ENCODE assay signal across 31 cellular contexts in genomic region chr1:48194801-48195200, GRCh38. TPM values are rescaled to one million over a fixed set of nuclear protein-coding genes. Genes with fewer than 3 reads are reported as not detected.
"Had no signal": no experiment of that assay in that cellular context is flagged by ENCODE, and none has a peak within 500 bp of the region (broad histone marks: within the 10 kb centered on the region; RNA-seq: fewer than 3 reads in every experiment).

No MANE protein-coding gene starts in this region.

- H3K4me3 Mint-ChIP-seq: activated CD4-positive, alpha-beta T cell treated with anti-CD3 and anti-CD28 coated beads, Interleukin-2, amount 10 ng/mL, durations not matched to agents 24 days and 14 days; activated CD8-positive, alpha-beta T cell treated with anti-CD3 and anti-CD28 coated beads for 36 hours; activated naive CD4-positive, alpha-beta T cell treated with anti-CD3 and anti-CD28 coated beads, Interleukin-2, amount 50 U/mL, for 24 hours; activated naive CD8-positive, alpha-beta T cell treated with anti-CD3 and anti-CD28 coated beads, Interleukin-2, amount 10 ng/mL, durations not matched to agents 7 days and 5 days; activated T-cell treated with anti-CD3 and anti-CD28 coated beads, Interleukin-2, amount 50 U/mL, for 72 hours; T-helper 1 cell treated with Interleukin-12 subunit alpha and Interleukin-12 subunit beta and Interleukin-4 antibody, amounts not matched to agents 30 μg/mL and 1 μg/mL, for 36 hours; T-helper 2 cell treated with Interferon-gamma antibody and Interleukin-4, amounts not matched to agents 5 μg/mL and 100 μg/mL, for 36 hours had no signal

- H3K4me2 ChIP-seq: SK-N-SH had no signal

- H3K9ac ChIP-seq: SK-N-SH had no signal

- DNase-seq: activated CD4-positive, alpha-beta T cell treated with anti-CD3 and anti-CD28 coated beads, Interleukin-2, amount 10 ng/mL, durations not matched to agents 24 days and 14 days; activated CD4-positive, alpha-beta T cell treated with anti-CD3 and anti-CD28 coated beads, Interleukin-2, amount 50 U/mL, for 4 hours; activated CD8-positive, alpha-beta T cell treated with anti-CD3 and anti-CD28 coated beads for 36 hours; activated gamma-delta T cell; activated naive CD4-positive, alpha-beta T cell treated with Interleukin-2 at 50 U/mL for 16 hours; activated naive CD8-positive, alpha-beta T cell treated with anti-CD3 and anti-CD28 coated beads, Interleukin-2, amount 10 ng/mL, durations not matched to agents 7 days and 5 days; activated T-cell treated with anti-CD3 and anti-CD28 coated beads, Interleukin-2, amount 50 U/mL, for 1 hour; activated T-cell treated with anti-CD3 and anti-CD28 coated beads, Interleukin-2, amount 50 U/mL, for 72 hours; amygdala; central memory CD4-positive, alpha-beta T cell; KG1; NCI-H1092 treated with DMSO at 0.1 percent for 48 hours; NCI-H146; NCI-H187; NCI-H2029 treated with DMSO at 0.1 percent for 48 hours; NCI-H2107; NCI-H2171; NCI-H510A; NCI-H526; NCI-H774; SK-N-SH had no signal

- H3K4me1 ChIP-seq: ascending aorta had no signal

- H3K4me1 Mint-ChIP-seq: activated CD4-positive, alpha-beta T cell treated with anti-CD3 and anti-CD28 coated beads, Interleukin-2, amount 10 ng/mL, durations not matched to agents 24 days and 14 days; activated naive CD4-positive, alpha-beta T cell treated with anti-CD3 and anti-CD28 coated beads, Interleukin-2, amount 50 U/mL, for 24 hours; activated naive CD8-positive, alpha-beta T cell treated with anti-CD3 and anti-CD28 coated beads, Interleukin-2, amount 10 ng/mL, durations not matched to agents 7 days and 5 days had no signal

- H3K27ac Mint-ChIP-seq: activated CD4-positive, alpha-beta T cell treated with anti-CD3 and anti-CD28 coated beads, Interleukin-2, amount 10 ng/mL, durations not matched to agents 24 days and 14 days; activated CD8-positive, alpha-beta T cell treated with anti-CD3 and anti-CD28 coated beads for 36 hours; activated naive CD4-positive, alpha-beta T cell treated with anti-CD3 and anti-CD28 coated beads, Interleukin-2, amount 50 U/mL, for 24 hours; activated naive CD8-positive, alpha-beta T cell treated with anti-CD3 and anti-CD28 coated beads, Interleukin-2, amount 10 ng/mL, durations not matched to agents 7 days and 5 days; activated T-cell treated with anti-CD3 and anti-CD28 coated beads, Interleukin-2, amount 50 U/mL, for 72 hours; activated T-helper 2 cell treated with anti-CD3 and anti-CD28 coated beads, Interferon-gamma antibody, Interleukin-2, Interleukin-4, amounts not matched to agents 10 μg/mL and 5 μg/mL and 100 μg/mL, durations not matched to agents 14 hours and 24 hours and 36 hours; T-helper 1 cell treated with Interleukin-12 subunit alpha and Interleukin-12 subunit beta and Interleukin-4 antibody, amounts not matched to agents 30 μg/mL and 1 μg/mL, for 36 hours; T-helper 2 cell treated with Interferon-gamma antibody and Interleukin-4, amounts not matched to agents 5 μg/mL and 100 μg/mL, for 36 hours had no signal

- H3K9me3 Mint-ChIP-seq: activated CD4-positive, alpha-beta T cell treated with anti-CD3 and anti-CD28 coated beads, Interleukin-2, amount 10 ng/mL, durations not matched to agents 24 days and 14 days; activated CD8-positive, alpha-beta T cell treated with anti-CD3 and anti-CD28 coated beads for 36 hours; activated naive CD4-positive, alpha-beta T cell treated with anti-CD3 and anti-CD28 coated beads, Interleukin-2, amount 50 U/mL, for 24 hours; activated naive CD8-positive, alpha-beta T cell treated with anti-CD3 and anti-CD28 coated beads, Interleukin-2, amount 10 ng/mL, durations not matched to agents 7 days and 5 days; activated T-cell treated with anti-CD3 and anti-CD28 coated beads, Interleukin-2, amount 50 U/mL, for 72 hours; activated T-helper 2 cell treated with anti-CD3 and anti-CD28 coated beads, Interferon-gamma antibody, Interleukin-2, Interleukin-4, amounts not matched to agents 10 μg/mL and 5 μg/mL and 100 μg/mL, durations not matched to agents 14 hours and 24 hours and 36 hours; T-helper 1 cell treated with Interleukin-12 subunit alpha and Interleukin-12 subunit beta and Interleukin-4 antibody, amounts not matched to agents 30 μg/mL and 1 μg/mL, for 36 hours; T-helper 2 cell treated with Interferon-gamma antibody and Interleukin-4, amounts not matched to agents 5 μg/mL and 100 μg/mL, for 36 hours had no signal

- H3K27ac ChIP-seq: ascending aorta had no signal

- H3K4me3 ChIP-seq: ascending aorta had no signal

- H3K9me3 ChIP-seq: ascending aorta, SK-N-SH had no signal

- H3K27me3 ChIP-seq: ascending aorta had no signal

- ATAC-seq: activated CD8-positive, alpha-beta T cell treated with anti-CD3 and anti-CD28 coated beads for 36 hours; activated T-cell treated with anti-CD3 and anti-CD28 coated beads, Interleukin-2, amount 50 U/mL, for 72 hours; Right ventricle myocardium inferior had no signal

- H3K27me3 Mint-ChIP-seq: activated CD4-positive, alpha-beta T cell treated with anti-CD3 and anti-CD28 coated beads, Interleukin-2, amount 10 ng/mL, durations not matched to agents 24 days and 14 days had no signal

- H3K36me3 ChIP-seq: ascending aorta had no signal

- H3K36me3 Mint-ChIP-seq: activated naive CD4-positive, alpha-beta T cell treated with anti-CD3 and anti-CD28 coated beads, Interleukin-2, amount 50 U/mL, for 24 hours; activated naive CD8-positive, alpha-beta T cell treated with anti-CD3 and anti-CD28 coated beads, Interleukin-2, amount 10 ng/mL, durations not matched to agents 7 days and 5 days had no signal

- H3K9me2 ChIP-seq: SK-N-SH had no signal

RNA-seq across cellular contexts. Expression of gene SLC5A9, which starts 27.7 kb away (rescaled TPM):
- total RNA-seq: activated CD4-positive, alpha-beta T cell treated with anti-CD3 and anti-CD28 coated beads, Interleukin-2, amount 10 ng/mL, durations not matched to agents 24 days and 14 days; activated CD8-positive, alpha-beta memory T cell treated with anti-CD3 and anti-CD28 coated beads for 36 hours; activated CD8-positive, alpha-beta T cell treated with anti-CD3 and anti-CD28 coated beads for 36 hours; activated naive CD8-positive, alpha-beta T cell treated with anti-CD3 and anti-CD28 coated beads, Interleukin-2, amount 10 ng/mL, durations not matched to agents 7 days and 5 days; activated T-cell treated with anti-CD3 and anti-CD28 coated beads, Interleukin-2, amount 50 U/mL, for 72 hours; activated T-helper 2 cell treated with anti-CD3 and anti-CD28 coated beads, Interferon-gamma antibody, Interleukin-2, Interleukin-4, amounts not matched to agents 10 μg/mL and 5 μg/mL and 100 μg/mL, durations not matched to agents 14 hours and 24 hours and 36 hours; LHCN-M2; OCI-LY7; RPMI7951 had no signal
- polyA plus RNA-seq: SK-N-SH had no signal
